9 cellular contexts compared by ENCODE assay signal in genomic region chr5:76325876-76326491, GRCh38.
DNase-seq lines count a peak whose midpoint lies in the region; ATAC-seq and TF ChIP-seq lines count a peak whose summit lies in the region.
"Had no signal": no experiment of that assay in that cellular context is flagged by ENCODE, and none has a peak within 500 bp of the region (broad histone marks: within the 10 kb centered on the region; RNA-seq: fewer than 3 reads in every experiment).

No MANE protein-coding gene starts in this region.

- peaks cover 0 to 9% (median 0%) of the 10 kb centered on the region in 3 experiments; a peak in 3 of 7 replicates for H3K36me3 Mint-ChIP-seq in H9 (ENCODE audit: insufficient read depth in 1 of 3, low read depth in 3 of 3)
- H3K36me3 Mint-ChIP-seq in glutamatergic neuron (ENCODE audit: unreplicated experiment) = no peaks in the 10 kb centered on the region
- H3K36me3 Mint-ChIP-seq: memory B cell had no signal

- no peak overlapping the region for H3K56ac ChIP-seq in H9 (ENCODE audit: insufficient read length, low read depth, low read length)

- H3K4me1 Mint-ChIP-seq in H9 (peaks cover 41 to 43% of the 10 kb centered on the region in 2 experiments), glutamatergic neuron (ENCODE audit: low read depth, unreplicated experiment) (peaks cover 36% of the 10 kb centered on the region)
- H3K4me1 Mint-ChIP-seq: memory B cell had no signal

- no peak overlapping the region for H3K4me3 ChIP-seq in skin epidermis

- no peaks in the 10 kb centered on the region for H3K79me2 ChIP-seq in H9 (ENCODE audit: insufficient read depth, low read length)

- no peak overlapping the region for H3K9ac ChIP-seq in H9 (ENCODE audit: extremely low read depth, insufficient read length, low read length)

- H2BK5ac ChIP-seq in H9 (ENCODE audit: insufficient read length, low read length) = no peak overlapping the region

- no CpG with 5 or more reads among the region's 3 CpGs for WGBS in H9 (ENCODE audit: extremely low coverage, insufficient read length, low lambda C conversion rate)

- no peak overlapping the region for H3K18ac ChIP-seq in H9 (ENCODE audit: insufficient read length, low read depth, low read length)

- no peaks in the 10 kb centered on the region for H4K20me1 ChIP-seq in H9 (ENCODE audit: control insufficient read depth, insufficient read depth, insufficient read length)

- no peak for ATAC-seq in HG02623 (IDR thresholded peaks at IDR 0.05; ENCODE audit: unreplicated experiment)

- H3T11ph ChIP-seq in H9 (ENCODE audit: low read length) = no peak overlapping the region

- H4K91ac ChIP-seq in H9 (ENCODE audit: insufficient read length, low read depth, low read length) = no peak overlapping the region

- H3K27ac Mint-ChIP-seq in H9 (no peak overlapping the region), glutamatergic neuron (ENCODE audit: unreplicated experiment) (peak overlapping the region; percentile 92)
- H3K27ac Mint-ChIP-seq: memory B cell had no signal

- H3K4me1 ChIP-seq in H9 (ENCODE audit: insufficient read depth, low read length) = peaks cover 10% of the 10 kb centered on the region; the same call in 1 of the 2 replicates

- TF ChIP-seq CTCF in H9 (conservative IDR thresholded peaks at IDR 0.05) = no peak
- TF ChIP-seq CTCF in VCaP (conservative IDR thresholded peaks at IDR 0.05) = no peak
- TF ChIP-seq CTCF in glutamatergic neuron (IDR thresholded peaks at IDR 0.05; ENCODE audit: partially characterized antibody, unreplicated experiment) = no peak

- no peaks in the 10 kb centered on the region for H3K27me3 ChIP-seq in H9 (ENCODE audit: insufficient read depth, low read length)

- no peak overlapping the region for H2BK120ac ChIP-seq in H9 (ENCODE audit: low read depth, low read length, poor library complexity, severe bottlenecking)

- H3K14ac ChIP-seq in H9 (ENCODE audit: insufficient read depth, low read length) = no peak overlapping the region

- no peak overlapping the region for H2BK15ac ChIP-seq in H9 (ENCODE audit: low read depth, low read length)

- no peaks in the 10 kb centered on the region for H3K9me3 ChIP-seq in H9 (ENCODE audit: control insufficient read depth, low read depth, low read length)

- no peak overlapping the region for H2BK20ac ChIP-seq in H9 (ENCODE audit: low read depth, low read length, poor library complexity, severe bottlenecking)

- no peak overlapping the region for H2AK5ac ChIP-seq in H9 (ENCODE audit: insufficient read length, low read length)

- no peak overlapping the region for H3K27ac ChIP-seq in H9 (ENCODE audit: insufficient read length, low read depth, low read length)
- H3K27ac ChIP-seq in VCaP = peak overlapping the region; percentile 52
- peak overlapping the region in 14 of 21 experiments; percentile 33 to 90 (median 66) for H3K27ac ChIP-seq in skin epidermis

- peaks cover 10 to 12% of the 10 kb centered on the region in 2 experiments; a peak in 3 of 5 replicates for H3K9me3 Mint-ChIP-seq in H9
- peaks cover 9% of the 10 kb centered on the region for H3K9me3 Mint-ChIP-seq in glutamatergic neuron (ENCODE audit: unreplicated experiment)

- H4K5ac ChIP-seq in H9 (ENCODE audit: insufficient read length, low read depth, low read length) = no peak overlapping the region

- DNase-seq in H9 = no peak
- no peak for DNase-seq in glutamatergic neuron
- no peak for DNase-seq in effector CD4-positive, alpha-beta T cell
- no peak for DNase-seq in ACHN
- DNase-seq: NCI-H1930 had no signal

- H3K4me3 Mint-ChIP-seq in H9 = peak overlapping the region; percentile 50 to 78
- peak overlapping the region; percentile 79 for H3K4me3 Mint-ChIP-seq in glutamatergic neuron (ENCODE audit: unreplicated experiment)
- H3K4me3 Mint-ChIP-seq: memory B cell had no signal

- H2AFZ ChIP-seq in H9 (ENCODE audit: low read length) = no peak overlapping the region

- no peak overlapping the region for H2BK12ac ChIP-seq in H9 (ENCODE audit: insufficient read length, low read depth, low read length)

- H3K4ac ChIP-seq in H9 (ENCODE audit: low read depth, low read length) = no peak overlapping the region

- no peaks in the 10 kb centered on the region for H3K79me1 ChIP-seq in H9 (ENCODE audit: insufficient read depth, low read depth, low read length, poor library complexity, severe bottlenecking)

- peak overlapping the region; percentile 49 for H3K4me2 ChIP-seq in H9 (ENCODE audit: insufficient read depth, insufficient read length, low read length)

- peaks cover 6% of the 10 kb centered on the region for H3K23me2 ChIP-seq in H9 (ENCODE audit: insufficient read length, low read depth, low read length, poor library complexity, severe bottlenecking)

- H3K23ac ChIP-seq in H9 (ENCODE audit: insufficient read length, low read depth, low read length) = no peak overlapping the region

- in situ Hi-C loops in ACHN (cut with HindIII; ENCODE audit: low pct_ligation_motif_present, low pct_unique_long_range_greater_than_20kb, low sequenced_read_pairs) = no loop called here

- peaks cover 20% of the 10 kb centered on the region for H3K27me3 Mint-ChIP-seq in H9 (ENCODE audit: low read depth)
- peaks cover 4% of the 10 kb centered on the region for H3K27me3 Mint-ChIP-seq in glutamatergic neuron (ENCODE audit: unreplicated experiment)

- no peak overlapping the region for H4K8ac ChIP-seq in H9 (replicated peaks; ENCODE audit: insufficient read length, low read depth, low read length)
